1 cellular context compared by ENCODE assay signal in the genomic region with DNA sequence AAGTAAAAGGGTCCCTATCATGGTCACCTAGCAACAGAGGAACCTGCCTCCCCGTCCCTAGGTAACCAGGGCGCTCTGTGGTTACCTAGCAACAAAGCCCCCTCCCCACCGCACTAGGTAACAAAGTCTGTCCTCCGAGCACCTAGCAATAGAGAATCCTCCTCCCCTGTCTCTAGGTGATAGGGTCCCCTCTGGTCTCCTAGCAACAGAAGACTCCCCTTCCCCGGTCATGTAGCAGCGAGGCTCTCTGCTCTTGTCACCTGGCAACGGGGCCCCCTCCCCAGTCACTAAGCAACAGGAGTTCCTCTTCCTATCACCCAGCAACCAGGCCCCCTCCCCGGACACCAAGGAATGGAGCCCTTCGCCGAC.
TF ChIP-seq lines count a peak whose summit lies in the region.

No MANE protein-coding gene starts in this region.

TF ChIP-seq in GM23338, 12 proteins besides CTCF, POLR2A, EP300 and RAD21 (continued from another document):
- TF ChIP-seq, protein P1, sequence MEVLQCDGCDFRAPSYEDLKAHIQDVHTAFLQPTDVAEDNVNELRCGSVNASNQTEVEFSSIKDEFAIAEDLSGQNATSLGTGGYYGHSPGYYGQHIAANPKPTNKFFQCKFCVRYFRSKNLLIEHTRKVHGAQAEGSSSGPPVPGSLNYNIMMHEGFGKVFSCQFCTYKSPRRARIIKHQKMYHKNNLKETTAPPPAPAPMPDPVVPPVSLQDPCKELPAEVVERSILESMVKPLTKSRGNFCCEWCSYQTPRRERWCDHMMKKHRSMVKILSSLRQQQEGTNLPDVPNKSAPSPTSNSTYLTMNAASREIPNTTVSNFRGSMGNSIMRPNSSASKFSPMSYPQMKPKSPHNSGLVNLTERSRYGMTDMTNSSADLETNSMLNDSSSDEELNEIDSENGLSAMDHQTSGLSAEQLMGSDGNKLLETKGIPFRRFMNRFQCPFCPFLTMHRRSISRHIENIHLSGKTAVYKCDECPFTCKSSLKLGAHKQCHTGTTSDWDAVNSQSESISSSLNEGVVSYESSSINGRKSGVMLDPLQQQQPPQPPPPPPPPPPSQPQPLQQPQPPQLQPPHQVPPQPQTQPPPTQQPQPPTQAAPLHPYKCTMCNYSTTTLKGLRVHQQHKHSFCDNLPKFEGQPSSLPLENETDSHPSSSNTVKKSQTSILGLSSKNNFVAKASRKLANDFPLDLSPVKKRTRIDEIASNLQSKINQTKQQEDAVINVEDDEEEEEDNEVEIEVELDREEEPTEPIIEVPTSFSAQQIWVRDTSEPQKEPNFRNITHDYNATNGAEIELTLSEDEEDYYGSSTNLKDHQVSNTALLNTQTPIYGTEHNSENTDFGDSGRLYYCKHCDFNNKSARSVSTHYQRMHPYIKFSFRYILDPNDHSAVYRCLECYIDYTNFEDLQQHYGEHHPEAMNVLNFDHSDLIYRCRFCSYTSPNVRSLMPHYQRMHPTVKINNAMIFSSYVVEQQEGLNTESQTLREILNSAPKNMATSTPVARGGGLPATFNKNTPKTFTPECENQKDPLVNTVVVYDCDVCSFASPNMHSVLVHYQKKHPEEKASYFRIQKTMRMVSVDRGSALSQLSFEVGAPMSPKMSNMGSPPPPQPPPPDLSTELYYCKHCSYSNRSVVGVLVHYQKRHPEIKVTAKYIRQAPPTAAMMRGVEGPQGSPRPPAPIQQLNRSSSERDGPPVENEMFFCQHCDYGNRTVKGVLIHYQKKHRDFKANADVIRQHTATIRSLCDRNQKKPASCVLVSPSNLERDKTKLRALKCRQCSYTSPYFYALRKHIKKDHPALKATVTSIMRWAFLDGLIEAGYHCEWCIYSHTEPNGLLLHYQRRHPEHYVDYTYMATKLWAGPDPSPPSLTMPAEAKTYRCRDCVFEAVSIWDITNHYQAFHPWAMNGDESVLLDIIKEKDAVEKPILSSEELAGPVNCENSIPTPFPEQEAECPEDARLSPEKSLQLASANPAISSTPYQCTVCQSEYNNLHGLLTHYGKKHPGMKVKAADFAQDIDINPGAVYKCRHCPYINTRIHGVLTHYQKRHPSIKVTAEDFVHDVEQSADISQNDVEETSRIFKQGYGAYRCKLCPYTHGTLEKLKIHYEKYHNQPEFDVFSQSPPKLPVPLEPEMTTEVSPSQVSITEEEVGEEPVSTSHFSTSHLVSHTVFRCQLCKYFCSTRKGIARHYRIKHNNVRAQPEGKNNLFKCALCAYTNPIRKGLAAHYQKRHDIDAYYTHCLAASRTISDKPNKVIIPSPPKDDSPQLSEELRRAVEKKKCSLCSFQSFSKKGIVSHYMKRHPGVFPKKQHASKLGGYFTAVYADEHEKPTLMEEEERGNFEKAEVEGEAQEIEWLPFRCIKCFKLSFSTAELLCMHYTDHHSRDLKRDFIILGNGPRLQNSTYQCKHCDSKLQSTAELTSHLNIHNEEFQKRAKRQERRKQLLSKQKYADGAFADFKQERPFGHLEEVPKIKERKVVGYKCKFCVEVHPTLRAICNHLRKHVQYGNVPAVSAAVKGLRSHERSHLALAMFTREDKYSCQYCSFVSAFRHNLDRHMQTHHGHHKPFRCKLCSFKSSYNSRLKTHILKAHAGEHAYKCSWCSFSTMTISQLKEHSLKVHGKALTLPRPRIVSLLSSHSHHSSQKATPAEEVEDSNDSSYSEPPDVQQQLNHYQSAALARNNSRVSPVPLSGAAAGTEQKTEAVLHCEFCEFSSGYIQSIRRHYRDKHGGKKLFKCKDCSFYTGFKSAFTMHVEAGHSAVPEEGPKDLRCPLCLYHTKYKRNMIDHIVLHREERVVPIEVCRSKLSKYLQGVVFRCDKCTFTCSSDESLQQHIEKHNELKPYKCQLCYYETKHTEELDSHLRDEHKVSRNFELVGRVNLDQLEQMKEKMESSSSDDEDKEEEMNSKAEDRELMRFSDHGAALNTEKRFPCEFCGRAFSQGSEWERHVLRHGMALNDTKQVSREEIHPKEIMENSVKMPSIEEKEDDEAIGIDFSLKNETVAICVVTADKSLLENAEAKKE (CRISPR knock-in tag; IDR thresholded peaks at IDR 0.05) = no peak
